24 cellular contexts compared by ENCODE assay signal in the genomic region with DNA sequence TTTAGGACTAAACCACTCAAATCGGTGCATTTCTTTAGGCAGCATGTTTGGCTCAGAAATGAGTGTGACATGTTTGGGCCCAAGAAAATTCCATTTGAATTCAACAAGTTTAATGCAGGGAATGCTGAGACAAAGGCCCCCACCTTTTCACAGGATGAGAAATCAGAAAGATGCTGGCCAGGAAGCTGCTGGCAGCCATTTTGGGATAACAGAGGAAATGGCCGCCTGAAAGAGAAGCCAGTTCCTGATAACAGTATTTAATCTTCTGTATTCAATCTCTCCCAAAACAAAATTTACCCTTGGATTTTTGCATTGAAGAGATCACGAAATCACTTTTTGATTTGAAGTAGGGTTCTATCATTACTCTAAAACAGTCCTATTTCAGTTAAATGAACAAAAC.
"Had no signal": no experiment of that assay in that cellular context is flagged by ENCODE, and none has a peak within 500 bp of the region (broad histone marks: within the 10 kb centered on the region; RNA-seq: fewer than 3 reads in every experiment).

No MANE protein-coding gene starts in this region.

- H3K9me3 ChIP-seq: colonic mucosa, heart right ventricle, sigmoid colon, testis, vagina had no signal

- H3K27ac ChIP-seq: colonic mucosa, dorsolateral prefrontal cortex, heart right ventricle, testis, vagina, VCaP had no signal

- H3K4me2 ChIP-seq: smooth muscle cell had no signal

- DNase-seq: activated CD4-positive, alpha-beta T cell treated with anti-CD3 and anti-CD28 coated beads, Interleukin-2, amount 10 ng/mL, durations not matched to agents 24 days and 14 days; activated CD8-positive, alpha-beta memory T cell treated with anti-CD3 and anti-CD28 coated beads, Interleukin-2, amount 10 ng/mL, durations not matched to agents 7 days and 5 days; activated CD8-positive, alpha-beta T cell treated with anti-CD3 and anti-CD28 coated beads for 36 hours; activated effector memory CD4-positive, alpha-beta T cell treated with anti-CD3 and anti-CD28 coated beads, Interleukin-2, amount 50 U/mL, for 16 hours; activated naive CD4-positive, alpha-beta T cell treated with anti-CD3 and anti-CD28 coated beads, Interleukin-2, amount 10 ng/mL, durations not matched to agents 7 days and 5 days; activated T-cell treated with anti-CD3 and anti-CD28 coated beads for 4 hours; amygdala; colonic mucosa; dorsolateral prefrontal cortex; effector memory CD8-positive, alpha-beta T cell; heart right ventricle; islet precursor cell; left cardiac atrium; nephron progenitor cell; sigmoid colon; stimulated activated CD4-positive, alpha-beta T cell treated with anti-CD3 and anti-CD28 coated beads, Interleukin-4, amount 100 ng/mL, for 1 hour; stimulated activated naive CD4-positive, alpha-beta T cell; testis had no signal

- H3K9me3 Mint-ChIP-seq: activated CD8-positive, alpha-beta T cell treated with anti-CD3 and anti-CD28 coated beads for 36 hours; activated naive CD4-positive, alpha-beta T cell treated with anti-CD3 and anti-CD28 coated beads, Interleukin-2, amount 10 ng/mL, durations not matched to agents 7 days and 5 days; effector memory CD8-positive, alpha-beta T cell; memory B cell; type B pancreatic cell had no signal

- H3K27ac Mint-ChIP-seq: activated CD4-positive, alpha-beta T cell treated with anti-CD3 and anti-CD28 coated beads, Interleukin-2, amount 10 ng/mL, durations not matched to agents 24 days and 14 days; activated CD8-positive, alpha-beta memory T cell treated with anti-CD3 and anti-CD28 coated beads, Interleukin-2, amount 10 ng/mL, durations not matched to agents 7 days and 5 days; activated CD8-positive, alpha-beta T cell treated with anti-CD3 and anti-CD28 coated beads for 36 hours; activated naive CD4-positive, alpha-beta T cell treated with anti-CD3 and anti-CD28 coated beads, Interleukin-2, amount 10 ng/mL, durations not matched to agents 7 days and 5 days; effector memory CD8-positive, alpha-beta T cell; memory B cell; nephron progenitor cell; type B pancreatic cell had no signal

- H3K36me3 ChIP-seq: colonic mucosa, heart right ventricle, sigmoid colon, vagina had no signal

- H3K4me3 ChIP-seq: colonic mucosa, dorsolateral prefrontal cortex, heart right ventricle, sigmoid colon, smooth muscle cell, testis, vagina had no signal

- H3K36me3 Mint-ChIP-seq: activated CD8-positive, alpha-beta memory T cell treated with anti-CD3 and anti-CD28 coated beads, Interleukin-2, amount 10 ng/mL, durations not matched to agents 7 days and 5 days; activated naive CD4-positive, alpha-beta T cell treated with anti-CD3 and anti-CD28 coated beads, Interleukin-2, amount 10 ng/mL, durations not matched to agents 7 days and 5 days; type B pancreatic cell had no signal

- H3K4me1 ChIP-seq: colonic mucosa, heart right ventricle, testis, vagina had no signal

- H3K4me3 Mint-ChIP-seq: activated CD4-positive, alpha-beta T cell treated with anti-CD3 and anti-CD28 coated beads, Interleukin-2, amount 10 ng/mL, durations not matched to agents 24 days and 14 days; activated CD8-positive, alpha-beta memory T cell treated with anti-CD3 and anti-CD28 coated beads, Interleukin-2, amount 10 ng/mL, durations not matched to agents 7 days and 5 days; activated CD8-positive, alpha-beta T cell treated with anti-CD3 and anti-CD28 coated beads for 36 hours; activated naive CD4-positive, alpha-beta T cell treated with anti-CD3 and anti-CD28 coated beads, Interleukin-2, amount 10 ng/mL, durations not matched to agents 7 days and 5 days; effector memory CD8-positive, alpha-beta T cell; memory B cell; nephron progenitor cell; type B pancreatic cell had no signal

- H3K27me3 Mint-ChIP-seq: activated CD4-positive, alpha-beta T cell treated with anti-CD3 and anti-CD28 coated beads, Interleukin-2, amount 10 ng/mL, durations not matched to agents 24 days and 14 days; activated CD8-positive, alpha-beta memory T cell treated with anti-CD3 and anti-CD28 coated beads, Interleukin-2, amount 10 ng/mL, durations not matched to agents 7 days and 5 days; activated CD8-positive, alpha-beta T cell treated with anti-CD3 and anti-CD28 coated beads for 36 hours; activated naive CD4-positive, alpha-beta T cell treated with anti-CD3 and anti-CD28 coated beads, Interleukin-2, amount 10 ng/mL, durations not matched to agents 7 days and 5 days; effector memory CD8-positive, alpha-beta T cell; memory B cell; type B pancreatic cell had no signal

- H3K27me3 ChIP-seq: colonic mucosa, dorsolateral prefrontal cortex, heart right ventricle, sigmoid colon, testis, vagina had no signal

- H3K4me1 Mint-ChIP-seq: activated CD4-positive, alpha-beta T cell treated with anti-CD3 and anti-CD28 coated beads, Interleukin-2, amount 10 ng/mL, durations not matched to agents 24 days and 14 days; activated CD8-positive, alpha-beta memory T cell treated with anti-CD3 and anti-CD28 coated beads, Interleukin-2, amount 10 ng/mL, durations not matched to agents 7 days and 5 days; activated naive CD4-positive, alpha-beta T cell treated with anti-CD3 and anti-CD28 coated beads, Interleukin-2, amount 10 ng/mL, durations not matched to agents 7 days and 5 days; memory B cell had no signal

- ATAC-seq: activated CD4-positive, CD25-positive, alpha-beta regulatory T cell treated with anti-CD3 and anti-CD28 coated beads, Interleukin-2, amount 50 U/mL, for 24 hours; activated CD8-positive, alpha-beta memory T cell treated with anti-CD3 and anti-CD28 coated beads, Interleukin-2, amount 10 ng/mL, durations not matched to agents 7 days and 5 days; activated CD8-positive, alpha-beta T cell treated with anti-CD3 and anti-CD28 coated beads for 36 hours; effector memory CD8-positive, alpha-beta T cell; heart right ventricle; left cardiac atrium had no signal
